ENCODE assay signal across 1 cellular context in the genomic region with DNA sequence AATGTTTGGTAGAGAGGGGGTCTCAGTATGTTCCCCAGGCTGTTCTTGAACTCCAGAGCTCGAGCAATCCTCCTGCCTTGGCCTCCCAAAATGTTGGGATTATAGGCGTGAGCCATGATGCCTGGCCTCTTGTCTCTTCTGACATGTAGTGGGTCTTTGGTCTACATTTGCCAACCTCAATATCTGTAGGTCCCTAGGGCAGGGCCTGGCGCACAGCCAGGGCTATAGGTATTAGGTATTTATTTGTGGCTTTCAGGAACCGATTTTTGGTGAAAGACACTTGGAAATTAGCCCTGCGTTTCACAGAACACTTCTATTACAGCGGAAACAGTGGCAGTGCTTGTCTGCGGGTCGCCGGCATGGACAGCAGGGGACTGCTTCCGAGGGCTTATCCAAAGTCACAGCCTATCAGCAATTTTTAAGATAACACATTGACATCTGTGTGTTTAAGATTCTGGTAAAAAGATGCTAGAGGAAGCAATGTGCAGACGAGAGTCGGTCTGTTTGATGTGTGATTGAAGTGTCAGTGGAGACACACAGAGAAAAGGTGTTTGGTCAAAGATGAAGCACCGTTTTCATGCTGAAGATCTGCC.
TF ChIP-seq lines count a peak whose summit lies in the region.

No MANE protein-coding gene starts in this region.

TF ChIP-seq in H1, 55 proteins besides CTCF, POLR2A, EP300 and RAD21:
- no peak for TF ChIP-seq HDAC6 (IDR thresholded peaks at IDR 0.05; ENCODE audit: low read depth, low read length)
- no peak for TF ChIP-seq JUN (IDR thresholded peaks at IDR 0.05; ENCODE audit: low read depth, low read length)
- no peak for TF ChIP-seq RNF2 (IDR thresholded peaks at IDR 0.05; ENCODE audit: borderline replicate concordance, low read depth, low read length, missing control alignments, poor library complexity, severe bottlenecking)
- TF ChIP-seq ATF3 (IDR thresholded peaks at IDR 0.05; ENCODE audit: insufficient read depth, low read depth, low read length) = no peak
- TF ChIP-seq, protein P1, sequence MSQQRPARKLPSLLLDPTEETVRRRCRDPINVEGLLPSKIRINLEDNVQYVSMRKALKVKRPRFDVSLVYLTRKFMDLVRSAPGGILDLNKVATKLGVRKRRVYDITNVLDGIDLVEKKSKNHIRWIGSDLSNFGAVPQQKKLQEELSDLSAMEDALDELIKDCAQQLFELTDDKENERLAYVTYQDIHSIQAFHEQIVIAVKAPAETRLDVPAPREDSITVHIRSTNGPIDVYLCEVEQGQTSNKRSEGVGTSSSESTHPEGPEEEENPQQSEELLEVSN (IDR thresholded peaks at IDR 0.05) = no peak
- no peak for TF ChIP-seq SP4 (IDR thresholded peaks at IDR 0.05; ENCODE audit: low read length)
- TF ChIP-seq POLR2AphosphoS5 (IDR thresholded peaks at IDR 0.05; ENCODE audit: low read depth, low read length) = no peak
- no peak for TF ChIP-seq KDM1A (IDR thresholded peaks at IDR 0.05; ENCODE audit: borderline replicate concordance, low read length)
- no peak for TF ChIP-seq GTF2F1 (IDR thresholded peaks at IDR 0.05; ENCODE audit: borderline replicate concordance, low read depth, low read length)
- TF ChIP-seq BRCA1 (IDR thresholded peaks at IDR 0.05; ENCODE audit: low read depth, low read length) = no peak
- TF ChIP-seq SRF (IDR thresholded peaks at IDR 0.05; ENCODE audit: low read depth, low read length) = no peak
- TF ChIP-seq BACH1 (IDR thresholded peaks at IDR 0.05; ENCODE audit: low read length) = no peak
- TF ChIP-seq CREB1 (IDR thresholded peaks at IDR 0.05) = no peak
- no peak for TF ChIP-seq SP1 (IDR thresholded peaks at IDR 0.05; ENCODE audit: low read depth, low read length)
- TF ChIP-seq SUZ12 (IDR thresholded peaks at IDR 0.05; ENCODE audit: low read length) = no peak
- no peak for TF ChIP-seq CHD2 (IDR thresholded peaks at IDR 0.05; ENCODE audit: low read length)
- TF ChIP-seq MAX (IDR thresholded peaks at IDR 0.05) = no peak
- no peak for TF ChIP-seq GABPA (IDR thresholded peaks at IDR 0.05; ENCODE audit: borderline replicate concordance, insufficient read depth, low read length)
